16 cellular contexts compared by ENCODE assay signal in genomic region chr15:90989040-90989768, GRCh38. TPM values are rescaled to one million over a fixed set of nuclear protein-coding genes. Genes with fewer than 3 reads are reported as not detected.
DNase-seq lines count a peak whose midpoint lies in the region; ATAC-seq, FAIRE-seq and TF ChIP-seq lines count a peak whose summit lies in the region.
"Had no signal": no experiment of that assay in that cellular context is flagged by ENCODE, and none has a peak within 500 bp of the region (broad histone marks: within the 10 kb centered on the region; RNA-seq: fewer than 3 reads in every experiment).

No MANE protein-coding gene starts in this region.

- H3K27me3 ChIP-seq in IMR-90 (ENCODE audit: control insufficient read depth, insufficient read depth, low read length) (no peaks in the 10 kb centered on the region), trophoblast cell (ENCODE audit: insufficient read depth, low read length) (no peaks in the 10 kb centered on the region), endodermal cell (ENCODE audit: control insufficient read depth, insufficient read depth, low read length, poor library complexity, severe bottlenecking) (no peaks in the 10 kb centered on the region)
- H3K27me3 ChIP-seq: ascending aorta, dorsolateral prefrontal cortex had no signal

- no peak overlapping the region for H2BK12ac ChIP-seq in trophoblast cell (ENCODE audit: low read length)

- no peak for TF ChIP-seq CTCF in IMR-90 (conservative IDR thresholded peaks at IDR 0.05; ENCODE audit: low read depth, low read length)
- no peak for TF ChIP-seq CTCF in endodermal cell (conservative IDR thresholded peaks at IDR 0.05)

- no peak overlapping the region for H3K9ac ChIP-seq in IMR-90 (ENCODE audit: low read depth, low read length)
- H3K9ac ChIP-seq in trophoblast cell (ENCODE audit: low read length), result no peak overlapping the region
- H3K9ac ChIP-seq in endodermal cell (ENCODE audit: extremely low read depth, low read length, poor library complexity, severe bottlenecking), result no peak overlapping the region

- H3K79me2 ChIP-seq in trophoblast cell (ENCODE audit: control insufficient read depth, insufficient read depth, low read length, poor library complexity), result peaks cover 27% of the 10 kb centered on the region

- no peak overlapping the region for H3K14ac ChIP-seq in IMR-90 (replicated peaks; ENCODE audit: low read depth, low read length)
- no peak overlapping the region for H3K14ac ChIP-seq in trophoblast cell (ENCODE audit: low read length)

- 100% methylated on average over 1 of the region's 7 CpGs; no CpG with 5 or more reads in 1 of the 2 experiments for WGBS in IMR-90 (ENCODE audit: extremely low coverage in 2 of 2, insufficient read length in 1 of 2), 2 experiments
- WGBS in trophoblast cell (ENCODE audit: extremely low coverage, insufficient coverage, insufficient read length), result no CpG with 5 or more reads among the region's 7 CpGs
- 93 to 95% methylated on average over 6 to 7 of the region's 7 CpGs for WGBS in endodermal cell (ENCODE audit: insufficient coverage in 1 of 2, insufficient read length in 1 of 2), 2 experiments

- H3K9me3 ChIP-seq in IMR-90 (ENCODE audit: control insufficient read depth, insufficient read depth, low read length) (no peaks in the 10 kb centered on the region), trophoblast cell (ENCODE audit: insufficient read depth, low read depth, low read length) (no peaks in the 10 kb centered on the region), endodermal cell (ENCODE audit: control insufficient read depth, low read length) (no peaks in the 10 kb centered on the region)
- H3K9me3 ChIP-seq: ascending aorta had no signal

- dilution Hi-C loops in IMR-90 (cut with HindIII; ENCODE audit: low sequenced_read_pairs, unreplicated experiment), result no loop called here

- no peak overlapping the region for H2BK5ac ChIP-seq in IMR-90 (ENCODE audit: low read depth, low read length, poor library complexity, severe bottlenecking)
- no peak overlapping the region for H2BK5ac ChIP-seq in trophoblast cell (ENCODE audit: low read depth, low read length, poor library complexity)

- H4K91ac ChIP-seq in IMR-90 (ENCODE audit: insufficient read depth, low read depth, low read length) (no peak overlapping the region), trophoblast cell (ENCODE audit: low read depth, low read length) (no peak overlapping the region)

- peaks cover 32% of the 10 kb centered on the region for H3K36me3 Mint-ChIP-seq in T-helper 2 cell treated with Interferon-gamma antibody and Interleukin-4, amounts not matched to agents 5 μg/mL and 100 μg/mL, for 36 hours (ENCODE audit: low read depth)
- H3K36me3 Mint-ChIP-seq in endodermal cell (ENCODE audit: low read depth), result peaks cover 4% of the 10 kb centered on the region

- H4K20me1 ChIP-seq in IMR-90 (ENCODE audit: insufficient read depth, low read length), result peaks cover 5% of the 10 kb centered on the region; the same call in 1 of the 2 replicates

- TF ChIP-seq POLR2A in IMR-90 (IDR thresholded peaks at IDR 0.05; ENCODE audit: low read depth, low read length), result no peak

- no peaks in the 10 kb centered on the region for H3K27me3 Mint-ChIP-seq in T-helper 2 cell treated with Interferon-gamma antibody and Interleukin-4, amounts not matched to agents 5 μg/mL and 100 μg/mL, for 36 hours (ENCODE audit: low read depth)
- H3K27me3 Mint-ChIP-seq in endodermal cell (ENCODE audit: insufficient read depth), result no peaks in the 10 kb centered on the region

- CTCF ChIA-PET in IMR-90 (lab: Yijun Ruan, JAX), result no interaction called here

- peak overlapping the region; percentile 34 for H3K4me3 Mint-ChIP-seq in T-helper 2 cell treated with Interferon-gamma antibody and Interleukin-4, amounts not matched to agents 5 μg/mL and 100 μg/mL, for 36 hours
- no peak overlapping the region for H3K4me3 Mint-ChIP-seq in endodermal cell

- H3K79me1 ChIP-seq in IMR-90 (ENCODE audit: low read depth in 1 of 2, low read length in 2 of 2), result peaks cover 6 to 23% of the 10 kb centered on the region in 2 experiments
- peaks cover 4% of the 10 kb centered on the region for H3K79me1 ChIP-seq in trophoblast cell (ENCODE audit: low read length)

- H3K9me3 Mint-ChIP-seq in T-helper 2 cell treated with Interferon-gamma antibody and Interleukin-4, amounts not matched to agents 5 μg/mL and 100 μg/mL, for 36 hours, result no peaks in the 10 kb centered on the region
- peaks cover under 1% of the 10 kb centered on the region for H3K9me3 Mint-ChIP-seq in endodermal cell

- no peak for TF ChIP-seq RAD21 in IMR-90 (IDR thresholded peaks at IDR 0.05; ENCODE audit: low read length)

- no peaks in the 10 kb centered on the region for H3K36me3 ChIP-seq in IMR-90 (ENCODE audit: control insufficient read depth, insufficient read depth, low read length)
- H3K36me3 ChIP-seq in trophoblast cell (ENCODE audit: control insufficient read depth in 1 of 2, insufficient read depth in 2 of 2, low read length in 2 of 2), result peaks cover 0 to 2% of the 10 kb centered on the region in 2 experiments
- peaks cover 9% of the 10 kb centered on the region for H3K36me3 ChIP-seq in endodermal cell (ENCODE audit: control insufficient read depth, insufficient read depth, low read length)
- H3K36me3 ChIP-seq: ascending aorta had no signal

- no peak overlapping the region for H2BK120ac ChIP-seq in IMR-90 (ENCODE audit: low read depth, low read length)
- H2BK120ac ChIP-seq in trophoblast cell (ENCODE audit: insufficient read depth, low read length, poor library complexity), result no peak overlapping the region

- peak overlapping the region; percentile 79 for H3K27ac Mint-ChIP-seq in T-helper 2 cell treated with Interferon-gamma antibody and Interleukin-4, amounts not matched to agents 5 μg/mL and 100 μg/mL, for 36 hours
- no peak overlapping the region for H3K27ac Mint-ChIP-seq in endodermal cell

- intact Hi-C loops in IMR-90 (cut with micrococcal nuclease), result no loop called here

- no peak overlapping the region for H2BK15ac ChIP-seq in IMR-90 (ENCODE audit: low read depth, low read length)

- no peak overlapping the region for H4K5ac ChIP-seq in IMR-90 (ENCODE audit: low read depth, low read length)

- BruUV-seq in IMR-90 (replicated peaks; lab: Mats Ljungman, UMichigan), result no TSS peak

- H3K27ac ChIP-seq in IMR-90 (ENCODE audit: insufficient read depth, low read length), result no peak overlapping the region
- H3K27ac ChIP-seq in trophoblast cell (ENCODE audit: low read depth, low read length), result no peak overlapping the region
- H3K27ac ChIP-seq in endodermal cell (ENCODE audit: low read depth, low read length), result no peak overlapping the region
- H3K27ac ChIP-seq: ascending aorta, dorsolateral prefrontal cortex had no signal

- H3K56ac ChIP-seq in IMR-90 (ENCODE audit: extremely low read depth, insufficient read depth, low read length), result no peak overlapping the region

- peak overlapping the region; percentile 51; the same call in 1 of the 2 replicates for H3K4ac ChIP-seq in IMR-90 (ENCODE audit: low read depth, low read length)
- peak overlapping the region; percentile 40 for H3K4ac ChIP-seq in trophoblast cell (ENCODE audit: low read depth, low read length)

- POLR2A ChIA-PET in IMR-90 (lab: Charles Lee; ENCODE audit: unreplicated experiment), result no interaction called here

- H3K23ac ChIP-seq in IMR-90 (ENCODE audit: low read depth, low read length) (0 out of 2 replicates have a peak overlapping the region, but pooled peaks have one; percentile 31), trophoblast cell (ENCODE audit: low read length) (no peak overlapping the region)

- no peak for FAIRE-seq in RCC 7860 (lab: Jason Lieb, UNC)

- H3K4me3 ChIP-seq in IMR-90 (ENCODE audit: insufficient read depth, low read depth, low read length), result no peak overlapping the region
- no peak overlapping the region for H3K4me3 ChIP-seq in trophoblast cell (ENCODE audit: low read depth, low read length)
- H3K4me3 ChIP-seq in endodermal cell (ENCODE audit: low read length), result no peak overlapping the region
- H3K4me3 ChIP-seq: ascending aorta, dorsolateral prefrontal cortex had no signal

- ATAC-seq in IMR-90 (ENCODE audit: low read depth) (no peak), GM19328 (IDR thresholded peaks at IDR 0.05; ENCODE audit: unreplicated experiment) (no peak)

- H4K12ac ChIP-seq in trophoblast cell (ENCODE audit: low read depth, low read length), result no peak overlapping the region

- H2AK5ac ChIP-seq in IMR-90 (ENCODE audit: low read depth, low read length) (no peak overlapping the region), trophoblast cell (ENCODE audit: low read length) (no peak overlapping the region)

- H3K18ac ChIP-seq in IMR-90 (ENCODE audit: low read depth, low read length), result no peak overlapping the region
- H3K18ac ChIP-seq in trophoblast cell (ENCODE audit: low read length), result no peak overlapping the region

- H3K4me2 ChIP-seq in IMR-90 (ENCODE audit: low read depth, low read length) (no peak overlapping the region), trophoblast cell (ENCODE audit: low read length) (no peak overlapping the region)

- H2AFZ ChIP-seq in IMR-90 (replicated peaks; ENCODE audit: low read length, poor library complexity) (no peak overlapping the region), trophoblast cell (ENCODE audit: insufficient read depth, low read length, poor library complexity) (no peak overlapping the region)

- DNase-seq in SKM-1 treated with dmso at 0.1 percent for 144 hours (lab: John Stamatoyannopoulos, UW; ENCODE audit: unreplicated experiment) (peak; percentile 10), SKM-1 (lab: John Stamatoyannopoulos, UW; ENCODE audit: unreplicated experiment) (no peak), IMR-90 (no peak), trophoblast cell (no peak), RCC 7860 (ENCODE audit: low spot score) (no peak), endodermal cell (no peak)
- DNase-seq in T-helper 2 cell treated with Interferon-gamma antibody and Interleukin-4, amounts not matched to agents 5 μg/mL and 100 μg/mL, for 36 hours (ENCODE audit: low spot score), result no peak
- DNase-seq: activated CD4-positive, alpha-beta T cell treated with anti-CD3 and anti-CD28 coated beads, Interleukin-2, amount 50 U/mL, for 4 hours; activated effector memory CD4-positive, alpha-beta T cell treated with anti-CD3 and anti-CD28 coated beads, Interleukin-2, amount 50 U/mL, for 16 hours; DMS153; dorsolateral prefrontal cortex; NCI-H2029; occipital lobe; SW 1271 had no signal

- in situ Hi-C loops in IMR-90 (cut with MboI; ENCODE audit: low sequenced_read_pairs), result loop anchor here (25.0 kb wide), 2 partner anchors 1823 to 1998 kb away; no protein-coding TSS in a partner anchor

- peaks cover 45% of the 10 kb centered on the region for H3K4me1 Mint-ChIP-seq in T-helper 2 cell treated with Interferon-gamma antibody and Interleukin-4, amounts not matched to agents 5 μg/mL and 100 μg/mL, for 36 hours (ENCODE audit: low read depth)
- H3K4me1 Mint-ChIP-seq in endodermal cell, result peaks cover 23% of the 10 kb centered on the region

- H3K9me1 ChIP-seq in IMR-90 (ENCODE audit: insufficient read depth, low read length), result peaks cover 3% of the 10 kb centered on the region; the same call in 1 of the 2 replicates

- H2BK20ac ChIP-seq in IMR-90 (ENCODE audit: low read depth, low read length), result no peak overlapping the region

- H4K8ac ChIP-seq in IMR-90 (ENCODE audit: low read depth in 2 of 2, low read length in 2 of 2) (peak overlapping the region; percentile 9 to 67; a peak in 3 of 4 replicates), trophoblast cell (ENCODE audit: low read depth, low read length) (no peak overlapping the region)

- peak overlapping the region; percentile 86 for H2AK9ac ChIP-seq in IMR-90 (replicated peaks; ENCODE audit: low read depth, low read length, poor library complexity)

- H3K4me1 ChIP-seq in IMR-90 (ENCODE audit: control insufficient read depth, insufficient read depth, low read length) (peaks cover 6% of the 10 kb centered on the region), trophoblast cell (ENCODE audit: control insufficient read depth in 1 of 2, insufficient read depth in 2 of 2, low read length in 2 of 2) (peaks cover 9 to 14% of the 10 kb centered on the region in 2 experiments), endodermal cell (ENCODE audit: control insufficient read depth, insufficient read depth, low read length) (peaks cover 3% of the 10 kb centered on the region)

RNA-seq across cellular contexts. Expression of gene PRC1, which starts 5.1 kb away (rescaled TPM):
- total RNA-seq in IMR-90 (2012; rRNA removed) (148 and 208 TPM in 2 replicates), endodermal cell (100 to 1,000 TPM in 1 of 2 donors, 10 to 100 TPM in 1; 67.3 to 127 TPM)
- 131 and 132 TPM in 2 replicates for polyA plus RNA-seq in IMR-90 (2012; rRNA removed)
- polyA plus RNA-seq in IMR-90 (2012; cell fraction: cytosol; rRNA removed), result 52.1 and 66.7 TPM in 2 replicates
- polyA plus RNA-seq in IMR-90 (2012; cell fraction: nucleus; rRNA removed; ENCODE audit: low replicate concordance), result 96.3 and 151 TPM in 2 replicates
- 123 and 132 TPM in 2 replicates for polyA plus RNA-seq in trophoblast cell (2013)
- 190 TPM for polyA plus RNA-seq in endodermal cell (2013, experiment 1 of 2)
- 187 TPM for polyA plus RNA-seq in endodermal cell (2013, experiment 2 of 2)

RNA-seq across cellular contexts. Expression of gene VPS33B, which starts 33.2 kb away (rescaled TPM):
- total RNA-seq in IMR-90 (2012; rRNA removed) (7.5 and 9.0 TPM in 2 replicates), endodermal cell (10 to 100 TPM; 22.4 to 25.0 TPM)
- polyA plus RNA-seq in IMR-90 (2012; rRNA removed), result 11.3 and 12.3 TPM in 2 replicates
- 7.6 and 9.8 TPM in 2 replicates for polyA plus RNA-seq in IMR-90 (2012; cell fraction: cytosol; rRNA removed)
- 47.8 and 54.3 TPM in 2 replicates for polyA plus RNA-seq in IMR-90 (2012; cell fraction: nucleus; rRNA removed; ENCODE audit: low replicate concordance)
- polyA plus RNA-seq in trophoblast cell (2013), result 11.7 and 12.0 TPM in 2 replicates
- polyA plus RNA-seq in endodermal cell (2013, experiment 1 of 2), result 22.3 TPM
- polyA plus RNA-seq in endodermal cell (2013, experiment 2 of 2), result 16.8 TPM

RNA-seq across cellular contexts. Expression of gene RCCD1, which starts 34.5 kb away (rescaled TPM):
- total RNA-seq in IMR-90 (2012; rRNA removed) (3.9 and 4.4 TPM in 2 replicates), endodermal cell (10 to 100 TPM; 19.8 to 20.9 TPM)
- polyA plus RNA-seq in IMR-90 (2012; rRNA removed), result 9.9 TPM in 2 replicates
- polyA plus RNA-seq in IMR-90 (2012; cell fraction: cytosol; rRNA removed), result 10.6 and 11.0 TPM in 2 replicates
- 36.7 and 43.3 TPM in 2 replicates for polyA plus RNA-seq in IMR-90 (2012; cell fraction: nucleus; rRNA removed; ENCODE audit: low replicate concordance)
- polyA plus RNA-seq in trophoblast cell (2013), result 6.2 and 6.6 TPM in 2 replicates
- 20.6 TPM for polyA plus RNA-seq in endodermal cell (2013, experiment 1 of 2)
- 16.9 TPM for polyA plus RNA-seq in endodermal cell (2013, experiment 2 of 2)

RNA-seq across cellular contexts. Expression of gene UNC45A, which starts 54.1 kb away (rescaled TPM):
- total RNA-seq in IMR-90 (2012; rRNA removed) (85.3 and 100 TPM in 2 replicates), endodermal cell (10 to 100 TPM; 92.5 to 96.6 TPM)
- 68.9 and 77.5 TPM in 2 replicates for polyA plus RNA-seq in IMR-90 (2012; rRNA removed)
- 58.6 and 77.5 TPM in 2 replicates for polyA plus RNA-seq in IMR-90 (2012; cell fraction: cytosol; rRNA removed)
- polyA plus RNA-seq in IMR-90 (2012; cell fraction: nucleus; rRNA removed; ENCODE audit: low replicate concordance), result 120 and 174 TPM in 2 replicates
- polyA plus RNA-seq in trophoblast cell (2013), result 32.0 and 33.0 TPM in 2 replicates
- polyA plus RNA-seq in endodermal cell (2013, experiment 1 of 2), result 54.1 TPM
- polyA plus RNA-seq in endodermal cell (2013, experiment 2 of 2), result 47.9 TPM

RNA-seq across cellular contexts. Expression of gene HDDC3, which starts 56.9 kb away (rescaled TPM):
- total RNA-seq in IMR-90 (2012; rRNA removed), result 7.2 and 7.9 TPM in 2 replicates
- polyA plus RNA-seq in IMR-90 (2012; rRNA removed), result 10.7 and 10.8 TPM in 2 replicates
- polyA plus RNA-seq in IMR-90 (2012; cell fraction: cytosol; rRNA removed), result 13.8 and 14.7 TPM in 2 replicates
- polyA plus RNA-seq in IMR-90 (2012; cell fraction: nucleus; rRNA removed; ENCODE audit: low replicate concordance), result 11.7 and 12.4 TPM in 2 replicates
- polyA plus RNA-seq in trophoblast cell (2013), result 6.9 and 7.4 TPM in 2 replicates
- 10 to 100 TPM; 15.3 to 21.5 TPM for total RNA-seq in endodermal cell
- polyA plus RNA-seq in endodermal cell (2013, experiment 1 of 2), result 18.1 TPM
- 14.4 TPM for polyA plus RNA-seq in endodermal cell (2013, experiment 2 of 2)
